ENCODE assay signal across 8 cellular contexts in the genomic region with DNA sequence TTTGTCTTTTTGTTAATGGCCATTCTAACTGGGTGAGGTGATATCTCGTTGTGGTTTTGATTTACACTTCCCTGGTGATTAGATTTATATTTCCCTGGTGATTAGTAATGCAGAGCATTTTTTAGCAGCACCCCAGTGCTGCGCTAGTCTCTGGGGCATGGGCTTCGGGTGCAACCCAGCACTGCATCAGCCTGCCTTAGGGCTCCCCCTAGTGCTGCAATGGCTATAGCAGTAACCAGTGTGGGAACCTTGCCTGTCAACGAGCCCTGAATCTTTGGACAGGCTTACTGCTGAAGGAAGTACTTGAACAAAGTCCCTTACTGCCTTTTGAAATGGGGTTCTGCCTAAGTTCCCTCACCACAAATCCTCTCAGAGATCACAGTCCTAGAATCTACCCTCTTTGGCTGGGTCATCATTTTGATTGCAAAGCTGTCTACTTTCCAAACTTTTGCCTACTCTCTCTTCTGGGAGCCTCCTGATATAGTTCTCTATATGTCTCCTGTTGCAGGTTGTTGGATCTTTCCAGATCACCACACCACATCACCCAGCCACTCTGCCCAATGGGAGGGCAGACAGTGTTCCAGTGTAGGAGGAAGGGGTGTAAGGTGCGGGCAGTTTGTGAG.
DNase-seq lines count a peak whose midpoint lies in the region; ATAC-seq and TF ChIP-seq lines count a peak whose summit lies in the region.

No MANE protein-coding gene starts in this region.

- H3K4me3 ChIP-seq in Caco-2 (ENCODE audit: low read depth, low read length) (no peak overlapping the region), NT2/D1 (ENCODE audit: insufficient read length, low read depth) (no peak overlapping the region), fibroblast of lung (replicated peaks in 1 of 4; ENCODE audit: control extremely low read depth in 1 of 4, insufficient read depth in 1 of 4, low read depth in 3 of 4, low read length in 4 of 4) (no peak overlapping the region), neutrophil (ENCODE audit: low read depth in 1 of 2, low read length in 1 of 2) (no peak overlapping the region), thyroid gland (replicated peaks in 1 of 3) (no peak overlapping the region)

- H3K27me3 ChIP-seq in Caco-2 (replicated peaks; ENCODE audit: control insufficient read depth, insufficient read depth, low read length) (no peaks in the 10 kb centered on the region; the same call in 1 of the 2 replicates), NT2/D1 (ENCODE audit: insufficient read depth, insufficient read length) (no peaks in the 10 kb centered on the region), fibroblast of lung (ENCODE audit: control insufficient read depth, insufficient read depth, low read length) (no peaks in the 10 kb centered on the region), neutrophil (no peaks in the 10 kb centered on the region), thyroid gland (no peaks in the 10 kb centered on the region)

- no peak overlapping the region for H3K27ac Mint-ChIP-seq in Caco-2 (ENCODE audit: unreplicated experiment)

- H3K27me3 Mint-ChIP-seq in Caco-2 (ENCODE audit: insufficient read depth, unreplicated experiment), result peaks cover 10% of the 10 kb centered on the region

- ATAC-seq in GM19397 (IDR thresholded peaks at IDR 0.05; ENCODE audit: unreplicated experiment) (peak; percentile 100), HG03442 (IDR thresholded peaks at IDR 0.05; ENCODE audit: unreplicated experiment) (peak; percentile 99)

- POLR2A ChIA-PET in Caco-2 (lab: Charles Lee), result no interaction called here

- no peaks in the 10 kb centered on the region for H3K9me3 Mint-ChIP-seq in Caco-2 (ENCODE audit: unreplicated experiment)

- H2AFZ ChIP-seq in fibroblast of lung (ENCODE audit: low read length), result no peak overlapping the region

- DNase-seq in Caco-2 (peak; percentile 70 to 82), NT2/D1 (ENCODE audit: low read depth, low spot score) (peak; percentile 52), activated T-cell treated with anti-CD3 and anti-CD28 coated beads for 4 hours (peak; percentile 67), fibroblast of lung (ENCODE audit: low read depth in 2 of 2) (peak; percentile 45 to 54), thyroid gland (peak; percentile 65 to 72)

- no peaks in the 10 kb centered on the region for H3K4me1 ChIP-seq in Caco-2
- no peaks in the 10 kb centered on the region for H3K4me1 ChIP-seq in NT2/D1 (ENCODE audit: insufficient read depth, insufficient read length)
- H3K4me1 ChIP-seq in fibroblast of lung (ENCODE audit: control insufficient read depth, extremely low read depth, insufficient read depth, low read length), result no peaks in the 10 kb centered on the region
- H3K4me1 ChIP-seq in neutrophil (ENCODE audit: control insufficient read depth in 1 of 2, insufficient read depth in 1 of 2, low read depth in 1 of 2, low read length in 1 of 2), result peaks cover 26 to 29% of the 10 kb centered on the region in 2 experiments
- peaks cover 0 to 4% of the 10 kb centered on the region in 2 donors for H3K4me1 ChIP-seq in thyroid gland

- WGBS in thyroid gland, 2 donors, result 43 to 50% methylated on average over 5 of the region's 5 CpGs

- intact Hi-C loops in Caco-2 (cut with micrococcal nuclease; ENCODE audit: unreplicated experiment), result loop anchor here (1.0 to 2.0 kb wide), 4 partner anchors 18 to 208 kb away; partner anchors contain the start of gene CCNL1
- intact Hi-C loops in thyroid gland (cut with DNase I), result no loop called here

- H3K4me1 Mint-ChIP-seq in Caco-2 (ENCODE audit: low read depth, unreplicated experiment), result peaks cover 10% of the 10 kb centered on the region

- H3K79me2 ChIP-seq in fibroblast of lung (ENCODE audit: control insufficient read depth, insufficient read depth, low read length), result no peaks in the 10 kb centered on the region

- H3K27ac ChIP-seq in fibroblast of lung (ENCODE audit: insufficient read depth, low read length) (no peak overlapping the region), neutrophil (peak overlapping the region; percentile 61), thyroid gland (no peak overlapping the region)

- no peak overlapping the region for H3K9ac ChIP-seq in NT2/D1 (ENCODE audit: insufficient read length, low read depth)
- H3K9ac ChIP-seq in fibroblast of lung (ENCODE audit: insufficient read depth, low read length), result no peak overlapping the region

- TF ChIP-seq POLR2A in thyroid gland (IDR thresholded peaks at IDR 0.05), result no peak

- CTCF ChIA-PET in Caco-2 (lab: Charles Lee), result interaction anchor here (0.6 kb wide), 1 partner anchor 11 kb away, joined by 3 read pairs; no protein-coding TSS in a partner anchor

- H3K4me3 Mint-ChIP-seq in Caco-2 (ENCODE audit: unreplicated experiment), result no peak overlapping the region

- H3K9me3 ChIP-seq in Caco-2, result no peaks in the 10 kb centered on the region
- no peaks in the 10 kb centered on the region for H3K9me3 ChIP-seq in NT2/D1 (ENCODE audit: insufficient read depth, low read length)
- no peaks in the 10 kb centered on the region for H3K9me3 ChIP-seq in fibroblast of lung (ENCODE audit: control insufficient read depth, insufficient read depth, low read depth, low read length)
- no peaks in the 10 kb centered on the region for H3K9me3 ChIP-seq in neutrophil
- no peaks in the 10 kb centered on the region for H3K9me3 ChIP-seq in thyroid gland

- no peaks in the 10 kb centered on the region for H3K36me3 Mint-ChIP-seq in Caco-2 (ENCODE audit: insufficient read depth, unreplicated experiment)

- TF ChIP-seq CTCF in Caco-2 (IDR thresholded peaks at IDR 0.05; ENCODE audit: insufficient read depth in 1 of 2, low read depth in 1 of 2, low read length in 1 of 2, severe bottlenecking in 1 of 2, unreplicated experiment in 1 of 2), result peak; percentile 86 to 95
- peak; percentile 69 for TF ChIP-seq CTCF in fibroblast of lung (conservative IDR thresholded peaks at IDR 0.05 in 1 of 2, IDR thresholded peaks at IDR 0.05 in 1 of 2; ENCODE audit: low read depth in 1 of 2, low read length in 2 of 2)
- peak; percentile 65 for TF ChIP-seq CTCF in neutrophil (IDR thresholded peaks at IDR 0.05)
- TF ChIP-seq CTCF in thyroid gland (IDR thresholded peaks at IDR 0.05), result peak; percentile 40 to 75 (median 64)

- H3K36me3 ChIP-seq in Caco-2 (ENCODE audit: control insufficient read depth, insufficient read depth, low read length) (no peaks in the 10 kb centered on the region), NT2/D1 (ENCODE audit: insufficient read depth, insufficient read length, low read length) (no peaks in the 10 kb centered on the region), fibroblast of lung (ENCODE audit: control insufficient read depth, insufficient read depth, low read length) (no peaks in the 10 kb centered on the region), neutrophil (no peaks in the 10 kb centered on the region), thyroid gland (no peaks in the 10 kb centered on the region)

- no TSS peak for BruUV-seq in Caco-2 (replicated peaks; lab: Mats Ljungman, UMichigan)

- no peaks in the 10 kb centered on the region for H4K20me1 ChIP-seq in fibroblast of lung (ENCODE audit: control insufficient read depth, extremely low read depth, insufficient read depth, low read length)

- H3K4me2 ChIP-seq in fibroblast of lung (ENCODE audit: extremely low read depth, insufficient read depth, low read length), result no peak overlapping the region
